Comparison of ENCODE assay signal across 18 cellular contexts in genomic region chr6:149346075-149346474, GRCh38. TPM values are rescaled to one million over a fixed set of nuclear protein-coding genes. Genes with fewer than 3 reads are reported as not detected.
"Had no signal": no experiment of that assay in that cellular context is flagged by ENCODE, and none has a peak within 500 bp of the region (broad histone marks: within the 10 kb centered on the region; RNA-seq: fewer than 3 reads in every experiment).

No MANE protein-coding gene starts in this region.

- H3K4me3 Mint-ChIP-seq: activated CD4-positive, alpha-beta T cell treated with anti-CD3 and anti-CD28 coated beads for 36 hours; activated CD8-positive, alpha-beta T cell treated with anti-CD3 and anti-CD28 coated beads, Interleukin-2, amount 10 ng/mL, durations not matched to agents 7 days and 5 days; dendritic cell treated with granulocyte-macrophage colony-stimulating factor and Interleukin-4, amounts not matched to agents 40 ng/mL and 50 ng/mL, for 4 days; neural crest cell had no signal

- H3K9me3 Mint-ChIP-seq: dendritic cell treated with granulocyte-macrophage colony-stimulating factor and Interleukin-4, amounts not matched to agents 40 ng/mL and 50 ng/mL, for 4 days; neural crest cell; stimulated activated naive CD8-positive, alpha-beta T cell treated with anti-CD3 and anti-CD28 coated beads, Interleukin-15, amount 100 ng/mL, for 72 hours had no signal

- H3K36me3 ChIP-seq: esophagus muscularis mucosa, left lung, suprapubic skin, transverse colon had no signal

- H3K27ac Mint-ChIP-seq: activated CD4-positive, alpha-beta T cell treated with anti-CD3 and anti-CD28 coated beads for 36 hours; activated CD8-positive, alpha-beta T cell treated with anti-CD3 and anti-CD28 coated beads, Interleukin-2, amount 10 ng/mL, durations not matched to agents 7 days and 5 days; dendritic cell treated with granulocyte-macrophage colony-stimulating factor and Interleukin-4, amounts not matched to agents 40 ng/mL and 50 ng/mL, for 4 days; stimulated activated naive CD8-positive, alpha-beta T cell treated with anti-CD3 and anti-CD28 coated beads, Interleukin-15, amount 100 ng/mL, for 72 hours had no signal

- DNase-seq: activated CD4-positive, alpha-beta T cell treated with anti-CD3 and anti-CD28 coated beads for 36 hours; activated CD8-positive, alpha-beta memory T cell treated with anti-CD3 and anti-CD28 coated beads, Interleukin-2, amount 50 U/mL, for 48 hours; activated CD8-positive, alpha-beta T cell treated with anti-CD3 and anti-CD28 coated beads, Interleukin-2, amount 10 ng/mL, durations not matched to agents 7 days and 5 days; activated naive CD4-positive, alpha-beta T cell treated with anti-CD3 and anti-CD28 coated beads, Interleukin-2, amount 50 U/mL, for 16 hours; amniotic stem cell; effector memory CD4-positive, alpha-beta T cell; heart right ventricle; left lung; midbrain; stimulated activated CD4-positive, alpha-beta T cell treated with anti-CD3 and anti-CD28 coated beads, Interleukin-2, amount 100 ng/mL, for 24 hours; stimulated activated naive CD8-positive, alpha-beta T cell treated with anti-CD3 and anti-CD28 coated beads, Interleukin-15, amount 100 ng/mL, for 72 hours; transverse colon had no signal

- H3K27me3 Mint-ChIP-seq: activated CD4-positive, alpha-beta T cell treated with anti-CD3 and anti-CD28 coated beads for 36 hours; dendritic cell treated with granulocyte-macrophage colony-stimulating factor and Interleukin-4, amounts not matched to agents 40 ng/mL and 50 ng/mL, for 4 days; stimulated activated naive CD8-positive, alpha-beta T cell treated with anti-CD3 and anti-CD28 coated beads, Interleukin-15, amount 100 ng/mL, for 72 hours had no signal

- H3K27me3 ChIP-seq: esophagus muscularis mucosa, heart right ventricle, left lung, suprapubic skin, transverse colon had no signal

- H3K27ac ChIP-seq: esophagus muscularis mucosa, heart right ventricle, left lung, suprapubic skin, transverse colon had no signal

- H3K9me3 ChIP-seq: esophagus muscularis mucosa, heart right ventricle, left lung, suprapubic skin, transverse colon had no signal

- ATAC-seq: activated CD4-positive, alpha-beta T cell treated with anti-CD3 and anti-CD28 coated beads for 36 hours; activated CD8-positive, alpha-beta T cell treated with anti-CD3 and anti-CD28 coated beads, Interleukin-2, amount 10 ng/mL, durations not matched to agents 7 days and 5 days; heart right ventricle; left lung; SK-N-SH treated with all-trans-retinoic acid at 6 μM for 48 hours; stimulated activated naive CD8-positive, alpha-beta T cell treated with anti-CD3 and anti-CD28 coated beads, Interleukin-15, amount 100 ng/mL, for 72 hours had no signal

- H3K4me3 ChIP-seq: esophagus muscularis mucosa, heart right ventricle, left lung, suprapubic skin, transverse colon had no signal

RNA-seq across cellular contexts. Expression of gene SUMO4, which starts 54.0 kb away (rescaled TPM):
- total RNA-seq: kidney epithelial cell had no signal
